Comparison of ENCODE assay signal across 1 cellular context in genomic region chr11:9280655-9281301, GRCh38.
TF ChIP-seq lines count a peak whose summit lies in the region.

No MANE protein-coding gene starts in this region.

TF ChIP-seq in K562, 482 proteins besides CTCF, POLR2A, EP300 and RAD21 (continued from another document):
- TF ChIP-seq, protein P1, sequence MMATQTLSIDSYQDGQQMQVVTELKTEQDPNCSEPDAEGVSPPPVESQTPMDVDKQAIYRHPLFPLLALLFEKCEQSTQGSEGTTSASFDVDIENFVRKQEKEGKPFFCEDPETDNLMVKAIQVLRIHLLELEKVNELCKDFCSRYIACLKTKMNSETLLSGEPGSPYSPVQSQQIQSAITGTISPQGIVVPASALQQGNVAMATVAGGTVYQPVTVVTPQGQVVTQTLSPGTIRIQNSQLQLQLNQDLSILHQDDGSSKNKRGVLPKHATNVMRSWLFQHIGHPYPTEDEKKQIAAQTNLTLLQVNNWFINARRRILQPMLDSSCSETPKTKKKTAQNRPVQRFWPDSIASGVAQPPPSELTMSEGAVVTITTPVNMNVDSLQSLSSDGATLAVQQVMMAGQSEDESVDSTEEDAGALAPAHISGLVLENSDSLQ (IDR thresholded peaks at IDR 0.05), result peak; percentile 48
- peak in 1 of 2 experiments; percentile 16; a peak in 1 of 4 replicates for TF ChIP-seq FOXA3 (CRISPR knock-in tag; conservative IDR thresholded peaks at IDR 0.05 in 1 of 2, IDR thresholded peaks at IDR 0.05 in 1 of 2)
